In genomic region chr3:129490273-129490675, GRCh38 we compare ENCODE assay signal across 8 cellular contexts. TPM values are rescaled to one million over a fixed set of nuclear protein-coding genes. Genes with fewer than 3 reads are reported as not detected.
DNase-seq lines count a peak whose midpoint lies in the region; ATAC-seq lines count a peak whose summit lies in the region.

No MANE protein-coding gene starts in this region.

- peak; percentile 90 for ATAC-seq in left cardiac atrium
- peak; percentile 92 for ATAC-seq in aorta (ENCODE audit: low FRiP score)

- H3K4me3 ChIP-seq in H7 (ENCODE audit: insufficient read depth, low read depth, low read length) (no peak overlapping the region), aorta (ENCODE audit: low read length in 2 of 2) (no peak overlapping the region)

- H3K36me3 ChIP-seq in H7 (replicated peaks; ENCODE audit: control insufficient read depth, insufficient read depth, low read length) (0 out of 2 replicates have a peak, but pooled peaks cover 2% of the 10 kb centered on the region), aorta (ENCODE audit: control insufficient read depth in 1 of 2, insufficient read depth in 2 of 2, low read length in 1 of 2) (peaks cover 0 to 4% of the 10 kb centered on the region in 2 donors)

- peaks cover 0 to 2% of the 10 kb centered on the region in 2 donors for H3K4me1 ChIP-seq in aorta (ENCODE audit: control insufficient read depth in 1 of 2, insufficient read depth in 2 of 2, low read length in 2 of 2)

- H3K27me3 ChIP-seq in H7 (ENCODE audit: control insufficient read depth, insufficient read depth, low read length) (no peaks in the 10 kb centered on the region), aorta (ENCODE audit: control insufficient read depth in 1 of 2, insufficient read depth in 2 of 2, low read length in 1 of 2) (no peaks in the 10 kb centered on the region)

- H3K9me3 ChIP-seq in aorta (ENCODE audit: control insufficient read depth, low read length) = no peaks in the 10 kb centered on the region

- 6 to 9% methylated on average over 5 of the region's 5 CpGs for WGBS in aorta, 2 donors

- H3K27ac ChIP-seq in aorta (ENCODE audit: low read depth in 1 of 2, low read length in 2 of 2) = peak overlapping the region; percentile 62 to 86

- intact Hi-C loops in left cardiac atrium (cut with DNase I) = loop anchor here in 1 of 2 donors (2.0 to 10.0 kb wide), 3 partner anchors 119 to 445 kb away; no protein-coding TSS in a partner anchor
- intact Hi-C loops in posterior vena cava (cut with DNase I) = no loop called here
- intact Hi-C loops in aorta (cut with DNase I) = loop anchor here (2.0 to 10.0 kb wide), 7 partner anchors 72 to 445 kb away; partner anchors contain the start of gene PLXND1 (in 1 of the 2)

- DNase-seq in Daoy (ENCODE audit: low read depth) (peak; percentile 89), H7 (peak; percentile 91), NCI-H1048 (lab: John Stamatoyannopoulos, UW) (peak; percentile 8), SKM-1 treated with dmso at 0.1 percent for 144 hours (lab: John Stamatoyannopoulos, UW; ENCODE audit: unreplicated experiment) (peak; percentile 70), amygdala (lab: John Stamatoyannopoulos, UW) (peak; percentile 14 to 91 (median 76)), left cardiac atrium (peak; percentile 83), posterior vena cava (ENCODE audit: low spot score) (peak; percentile 96), aorta (peak; percentile 92 to 95)

RNA-seq across cellular contexts. Expression of gene RHO, which starts 38.2 kb away (rescaled TPM):
- total RNA-seq in Daoy (2014; rRNA removed; shearing (Covaris generic)) = not detected in 2 replicates
- total RNA-seq in H7 (2014; rRNA removed; shearing (Covaris generic)) = 0.17 TPM in 1 of 2 replicates, not detected in the other
- total RNA-seq in left cardiac atrium (not detected), posterior vena cava (not detected), aorta (under 1 TPM in 1 of 2 donors, not detected in 1; 0.15 TPM)
- not detected for polyA plus RNA-seq in aorta

RNA-seq across cellular contexts. Expression of gene IFT122, which starts 50.2 kb away (rescaled TPM):
- total RNA-seq in Daoy (2014; rRNA removed; shearing (Covaris generic)) = 11.1 and 11.2 TPM in 2 replicates
- 15.0 and 22.0 TPM in 2 replicates for total RNA-seq in H7 (2014; rRNA removed; shearing (Covaris generic))
- total RNA-seq in left cardiac atrium (10 to 100 TPM; 20.2 to 43.4 TPM), posterior vena cava (10 to 100 TPM; 22.0 to 22.5 TPM), aorta (10 to 100 TPM; 30.8 to 33.5 TPM)
- 10 to 100 TPM; 10.1 to 41.2 TPM for polyA plus RNA-seq in aorta

RNA-seq across cellular contexts. Expression of gene MBD4, which starts 50.5 kb away (rescaled TPM):
- 25.7 and 34.3 TPM in 2 replicates for total RNA-seq in Daoy (2014; rRNA removed; shearing (Covaris generic))
- 25.1 and 37.4 TPM in 2 replicates for total RNA-seq in H7 (2014; rRNA removed; shearing (Covaris generic))
- 10 to 100 TPM; 18.7 to 48.9 TPM for total RNA-seq in left cardiac atrium
- 10 to 100 TPM; 23.1 to 24.9 TPM for total RNA-seq in posterior vena cava
- 10 to 100 TPM; 23.9 to 31.2 TPM for total RNA-seq in aorta
- 10 to 100 TPM; 18.7 to 28.7 TPM for polyA plus RNA-seq in aorta

RNA-seq across cellular contexts. Expression of gene H1-8, which starts 52.7 kb away (rescaled TPM):
- total RNA-seq in Daoy (2014; rRNA removed; shearing (Covaris generic)) = not detected in 2 replicates
- not detected in 2 replicates for total RNA-seq in H7 (2014; rRNA removed; shearing (Covaris generic))
- total RNA-seq in left cardiac atrium = not detected
- not detected for total RNA-seq in posterior vena cava
- not detected for total RNA-seq in aorta
- not detected for polyA plus RNA-seq in aorta

Comparison
In these comparisons a context has a peak if more than half of its experiments do, and no peak if none do; other contexts are left out.
1. DNase-seq: peak in every context shown above with its lines; median percentile 96 in posterior vena cava; 94 in aorta; 91 in H7; 89 in Daoy; 83 in left cardiac atrium; 76 in amygdala; 70 in SKM-1 treated with dmso at 0.1 percent for 144 hours; 8 in NCI-H1048.
2. intact Hi-C loops: an anchor here in aorta (2.0 to 10.0 kb wide); none called in posterior vena cava.